7 cellular contexts compared by ENCODE assay signal in the genomic region with DNA sequence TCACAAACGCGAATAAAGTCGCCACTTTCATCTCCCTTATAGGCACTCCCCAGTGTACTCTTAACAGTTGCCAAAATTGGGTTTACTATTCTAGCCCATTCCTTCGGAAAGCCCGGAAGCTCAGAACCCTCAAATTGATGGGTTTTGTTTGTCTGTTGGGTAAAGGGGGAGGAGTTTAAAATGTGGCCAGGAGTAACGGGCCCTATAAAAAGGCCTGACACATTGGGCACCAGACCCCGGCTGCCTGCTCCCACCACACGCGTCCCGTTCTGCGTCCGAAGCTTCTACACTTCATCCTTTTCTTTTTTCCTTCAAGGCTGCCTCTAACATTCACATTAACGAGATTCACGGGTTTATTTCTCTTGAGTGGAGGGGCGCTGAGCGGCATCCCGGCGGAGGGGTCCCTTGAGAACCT. TPM values are rescaled to one million over a fixed set of nuclear protein-coding genes. Genes with fewer than 3 reads are reported as not detected.
DNase-seq lines count a peak whose midpoint lies in the region; ATAC-seq, FAIRE-seq and TF ChIP-seq lines count a peak whose summit lies in the region.

No MANE protein-coding gene starts in this region.

- no peaks in the 10 kb centered on the region for H3K9me3 ChIP-seq in endodermal cell (ENCODE audit: control insufficient read depth, low read length)
- no peaks in the 10 kb centered on the region for H3K9me3 ChIP-seq in psoas muscle

- peak overlapping the region; percentile 75 for H3K27ac Mint-ChIP-seq in endodermal cell

- intact Hi-C loops in psoas muscle (cut with DNase I): loop anchor here (1.0 to 10.0 kb wide), 4 partner anchors 138 to 375 kb away; a partner anchor contains a TSS

- no peak overlapping the region for H3K9ac ChIP-seq in endodermal cell (ENCODE audit: extremely low read depth, low read length, poor library complexity, severe bottlenecking)

- peak; percentile 5 for ATAC-seq in GM19455 (IDR thresholded peaks at IDR 0.05; ENCODE audit: unreplicated experiment)
- ATAC-seq in psoas muscle: peak in 1 of 4 donors; percentile 4
- no peak for ATAC-seq in HG02870 (IDR thresholded peaks at IDR 0.05; ENCODE audit: unreplicated experiment)

- peak; percentile 26 for DNase-seq in NCI-H446 treated with DMSO at 0.1 percent for 48 hours (lab: John Stamatoyannopoulos, UW)
- no peak for DNase-seq in endodermal cell
- DNase-seq in psoas muscle: no peak
- DNase-seq in 8988T: no peak
- DNase-seq in GM12892 (ENCODE audit: insufficient read length): no peak

- peaks cover 13% of the 10 kb centered on the region for H3K36me3 ChIP-seq in endodermal cell (ENCODE audit: control insufficient read depth, insufficient read depth, low read length)
- H3K36me3 ChIP-seq in psoas muscle (ENCODE audit: insufficient read depth in 1 of 2, low read depth in 1 of 2): peaks cover 0 to 26% of the 10 kb centered on the region in 2 donors

- no peak for TF ChIP-seq POLR2A in GM12892 (IDR thresholded peaks at IDR 0.05; ENCODE audit: low read depth, low read length)

- H3K27me3 Mint-ChIP-seq in endodermal cell (ENCODE audit: insufficient read depth): peaks cover 23% of the 10 kb centered on the region

- H3K4me3 ChIP-seq in endodermal cell (ENCODE audit: low read length) (peak overlapping the region; percentile 78), psoas muscle (peak overlapping the region; percentile 86)

- WGBS in endodermal cell (ENCODE audit: insufficient coverage in 1 of 2, insufficient read length in 1 of 2), 2 experiments: 15 to 23% methylated on average over 11 to 18 of the region's 18 CpGs
- WGBS in psoas muscle, 3 donors: 4 to 6% (median 5%) methylated on average over 18 of the region's 18 CpGs

- H3K4me1 ChIP-seq in endodermal cell (ENCODE audit: control insufficient read depth, insufficient read depth, low read length) (peaks cover 5% of the 10 kb centered on the region), psoas muscle (peaks cover 5% of the 10 kb centered on the region)

- H3K4me3 Mint-ChIP-seq in endodermal cell: peak overlapping the region; percentile 79

- H3K36me3 Mint-ChIP-seq in endodermal cell (ENCODE audit: low read depth): peaks cover 9% of the 10 kb centered on the region

- peaks cover 15% of the 10 kb centered on the region for H3K4me1 Mint-ChIP-seq in endodermal cell

- no peaks in the 10 kb centered on the region for H3K9me3 Mint-ChIP-seq in endodermal cell

- H3K27ac ChIP-seq in endodermal cell (ENCODE audit: low read depth, low read length) (no peak overlapping the region), psoas muscle (peak overlapping the region; percentile 93)

- no peak for FAIRE-seq in GM12892 (lab: Jason Lieb, UNC)

- TF ChIP-seq CTCF in endodermal cell (conservative IDR thresholded peaks at IDR 0.05) (no peak), psoas muscle (IDR thresholded peaks at IDR 0.05) (no peak)

- peaks cover 19% of the 10 kb centered on the region for H3K27me3 ChIP-seq in endodermal cell (ENCODE audit: control insufficient read depth, insufficient read depth, low read length, poor library complexity, severe bottlenecking)
- no peaks in the 10 kb centered on the region for H3K27me3 ChIP-seq in psoas muscle (ENCODE audit: insufficient read depth in 3 of 3, low read length in 2 of 3)

RNA-seq across cellular contexts. Expression of a gene that starts 0.8 kb away (rescaled TPM):
- total RNA-seq in endodermal cell (10 to 100 TPM; 16.2 to 27.4 TPM), psoas muscle (10 to 100 TPM; 11.5 to 18.5 (median 13.4) TPM)
- 23.4 TPM for polyA plus RNA-seq in endodermal cell (2013, experiment 1 of 2)
- 19.8 TPM for polyA plus RNA-seq in endodermal cell (2013, experiment 2 of 2)
- 10 to 100 TPM; 10.7 to 20.5 (median 15.5) TPM for polyA plus RNA-seq in psoas muscle
- polyA plus RNA-seq in GM12892 (2012; ENCODE audit: missing spikeins): 11.1 TPM

RNA-seq across cellular contexts. Expression of a gene that starts 10.1 kb away (rescaled TPM):
- total RNA-seq in endodermal cell (1 to 10 TPM in 1 of 2 donors, under 1 TPM in 1; 0.46 to 1.9 TPM), psoas muscle (under 1 TPM in 3 of 4 donors, not detected in 1; 0.12 to 0.86 (median 0.16) TPM)
- 0.28 TPM for polyA plus RNA-seq in endodermal cell (2013, experiment 1 of 2)
- 0.37 TPM for polyA plus RNA-seq in endodermal cell (2013, experiment 2 of 2)
- polyA plus RNA-seq in psoas muscle: under 1 TPM; 0.09 to 0.25 (median 0.10) TPM
- polyA plus RNA-seq in GM12892 (2012; ENCODE audit: missing spikeins): 0.68 TPM

RNA-seq across cellular contexts. Expression of a gene that starts 16.9 kb away (rescaled TPM):
- 10 to 100 TPM; 27.7 to 33.2 TPM for total RNA-seq in endodermal cell
- 32.1 TPM for polyA plus RNA-seq in endodermal cell (2013, experiment 1 of 2)
- 26.7 TPM for polyA plus RNA-seq in endodermal cell (2013, experiment 2 of 2)
- total RNA-seq in psoas muscle: 10 to 100 TPM; 58.5 to 76.0 (median 70.0) TPM
- 10 to 100 TPM; 71.0 to 81.5 (median 72.7) TPM for polyA plus RNA-seq in psoas muscle
- polyA plus RNA-seq in GM12892 (2012; ENCODE audit: missing spikeins): 27.2 TPM

RNA-seq across cellular contexts. Expression of a gene that starts 18.3 kb away (rescaled TPM):
- total RNA-seq in endodermal cell (10 to 100 TPM; 67.0 to 73.4 TPM), psoas muscle (10 to 100 TPM; 28.1 to 38.1 (median 37.1) TPM)
- polyA plus RNA-seq in endodermal cell (2013, experiment 1 of 2): 71.3 TPM
- polyA plus RNA-seq in endodermal cell (2013, experiment 2 of 2): 63.5 TPM
- 10 to 100 TPM; 36.5 to 71.4 (median 62.2) TPM for polyA plus RNA-seq in psoas muscle
- polyA plus RNA-seq in GM12892 (2012; ENCODE audit: missing spikeins): 20.2 TPM

RNA-seq across cellular contexts. Expression of a gene that starts 46.8 kb away (rescaled TPM):
- 10 to 100 TPM; 21.7 to 22.5 TPM for total RNA-seq in endodermal cell
- polyA plus RNA-seq in endodermal cell (2013, experiment 1 of 2): 33.5 TPM
- polyA plus RNA-seq in endodermal cell (2013, experiment 2 of 2): 26.7 TPM
- total RNA-seq in psoas muscle: 10 to 100 TPM; 19.0 to 26.6 (median 22.1) TPM
- 10 to 100 TPM; 22.4 to 46.2 (median 32.6) TPM for polyA plus RNA-seq in psoas muscle
- polyA plus RNA-seq in GM12892 (2012; ENCODE audit: missing spikeins): 21.2 TPM
